ENCODE assay signal across 8 cellular contexts in the genomic region with DNA sequence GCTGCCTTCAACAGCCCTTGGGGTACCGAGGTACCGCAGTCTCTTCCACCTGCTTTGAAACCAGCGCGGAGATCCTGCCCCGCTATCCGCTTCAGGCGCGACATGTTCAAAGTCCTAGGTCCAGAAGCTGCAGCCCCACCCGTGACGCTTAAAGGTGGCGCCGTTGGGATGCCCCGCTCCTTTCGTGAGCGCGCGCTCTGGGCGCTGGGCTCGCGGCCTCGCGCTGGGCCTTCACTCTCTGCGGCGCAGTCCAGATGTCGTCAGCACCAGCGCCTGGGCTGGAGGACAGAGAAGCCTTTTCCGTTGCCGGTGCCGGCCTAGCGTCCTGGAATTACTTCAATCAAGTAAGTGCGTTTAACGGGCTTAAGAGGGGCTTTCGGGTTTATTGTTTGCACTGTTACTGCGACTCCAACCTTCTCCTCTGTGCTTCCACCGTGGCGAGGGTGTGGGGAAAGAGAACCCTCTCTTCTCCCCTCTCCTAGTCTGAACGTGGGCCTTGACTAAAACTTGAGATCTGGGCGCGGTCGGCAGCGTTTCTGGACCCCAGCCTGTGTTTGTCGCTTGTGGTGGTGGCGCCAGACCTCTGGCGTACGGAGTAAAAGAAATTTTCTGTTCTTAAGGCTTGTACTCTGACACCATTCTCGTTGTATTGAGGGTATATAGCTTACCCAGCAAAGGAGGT. TPM values are rescaled to one million over a fixed set of nuclear protein-coding genes. Genes with fewer than 3 reads are reported as not detected.
DNase-seq lines count a peak whose midpoint lies in the region; ATAC-seq and TF ChIP-seq lines count a peak whose summit lies in the region.

A gene (minus strand): TSS at position 143 of the 682 bp plus-strand sequence. CDS start 39 bp downstream, at position 104.

- peaks cover 8% of the 10 kb centered on the region for H3K36me3 ChIP-seq in adipocyte (ENCODE audit: control insufficient read depth, insufficient read depth, low read length, severe bottlenecking)
- no peaks in the 10 kb centered on the region for H3K36me3 ChIP-seq in cardiac muscle cell
- no peaks in the 10 kb centered on the region for H3K36me3 ChIP-seq in parathyroid adenoma (ENCODE audit: control insufficient read depth, insufficient read depth, low read length)
- peaks cover 0 to 19% (median 0%) of the 10 kb centered on the region in 3 donors for H3K36me3 ChIP-seq in tibial nerve

- H3K27ac ChIP-seq in cardiac muscle cell (peak within 1 kb of the TSS; percentile 98), parathyroid adenoma (peak within 1 kb of the TSS; percentile 80), tibial nerve (peak within 1 kb of the TSS; percentile 79 to 94 (median 91))

- TF ChIP-seq EP300 in tibial nerve (IDR thresholded peaks at IDR 0.05), result peak; percentile 63 to 97

- TF ChIP-seq CTCF in GM12865 (IDR thresholded peaks at IDR 0.05; ENCODE audit: insufficient read depth, low read depth, low read length, missing control alignments), result no peak
- TF ChIP-seq CTCF in cardiac muscle cell (IDR thresholded peaks at IDR 0.05; ENCODE audit: low read depth, low read length), result no peak
- TF ChIP-seq CTCF in parathyroid adenoma (IDR thresholded peaks at IDR 0.05), result no peak
- TF ChIP-seq CTCF in tibial nerve (IDR thresholded peaks at IDR 0.05), result peak in 2 of 5 experiments; percentile 15 to 38

- WGBS in tibial nerve, 2 donors, result 0 to 1% methylated on average over 28 to 39 of the region's 46 CpGs

- peaks cover 22% of the 10 kb centered on the region for H3K79me2 ChIP-seq in parathyroid adenoma

- H3K4me1 ChIP-seq in adipocyte (ENCODE audit: control insufficient read depth, insufficient read depth, low read length), result peaks cover 43% of the 10 kb centered on the region
- H3K4me1 ChIP-seq in cardiac muscle cell (ENCODE audit: low read depth), result peaks cover 10% of the 10 kb centered on the region
- H3K4me1 ChIP-seq in parathyroid adenoma, result no peaks in the 10 kb centered on the region
- peaks cover 0 to 58% (median 31%) of the 10 kb centered on the region in 4 donors for H3K4me1 ChIP-seq in tibial nerve

- peak within 1 kb of the TSS; percentile 100 for H3K9ac ChIP-seq in adipocyte (ENCODE audit: low read length)
- H3K9ac ChIP-seq in parathyroid adenoma, result peak within 1 kb of the TSS; percentile 78

- H3K4me3 ChIP-seq in GM12865 (ENCODE audit: low read depth, low read length) (peak within 1 kb of the TSS; percentile 83), adipocyte (ENCODE audit: low read length) (peak within 1 kb of the TSS; percentile 91), cardiac muscle cell (peak within 1 kb of the TSS; percentile 62), parathyroid adenoma (ENCODE audit: low read depth, low read length) (peak within 1 kb of the TSS; percentile 88), tibial nerve (peak within 1 kb of the TSS; percentile 50 to 86 (median 75))

- peak within 1 kb of the TSS; percentile 94 for H2AFZ ChIP-seq in parathyroid adenoma

- H3K9me3 ChIP-seq in adipocyte (ENCODE audit: control insufficient read depth, low read length), result no peaks in the 10 kb centered on the region
- H3K9me3 ChIP-seq in cardiac muscle cell (ENCODE audit: low read depth), result no peaks in the 10 kb centered on the region
- no peaks in the 10 kb centered on the region for H3K9me3 ChIP-seq in parathyroid adenoma (ENCODE audit: control insufficient read depth, low read length)
- H3K9me3 ChIP-seq in tibial nerve, result no peaks in the 10 kb centered on the region

- peak; percentile 93 for ATAC-seq in HG02763 (IDR thresholded peaks at IDR 0.05; ENCODE audit: unreplicated experiment)

- TF ChIP-seq POLR2A in tibial nerve (IDR thresholded peaks at IDR 0.05), result peak in 1 of 2 donors; percentile 74

- H3K27me3 ChIP-seq in adipocyte (replicated peaks; ENCODE audit: control insufficient read depth, insufficient read depth, low read length), result no peaks in the 10 kb centered on the region
- H3K27me3 ChIP-seq in cardiac muscle cell, result no peaks in the 10 kb centered on the region
- H3K27me3 ChIP-seq in parathyroid adenoma (ENCODE audit: control insufficient read depth, insufficient read depth, low read length), result no peaks in the 10 kb centered on the region
- H3K27me3 ChIP-seq in tibial nerve, result no peaks in the 10 kb centered on the region

- DNase-seq in GM12865 (ENCODE audit: low read depth), result peak; percentile 96
- peak; percentile 66 for DNase-seq in NCI-H1417 treated with DMSO at 0.1 percent for 48 hours (lab: John Stamatoyannopoulos, UW)
- peak; percentile 90 for DNase-seq in SW480 (ENCODE audit: low spot score)
- peak; percentile 99 for DNase-seq in adipocyte (ENCODE audit: low read depth)
- peak; percentile 97 to 98 for DNase-seq in cardiac muscle cell (ENCODE audit: low read depth in 1 of 2, low spot score in 1 of 2)
- DNase-seq in tibial nerve (ENCODE audit: low spot score in 2 of 2), result peak; percentile 85 to 90

- H3K4me2 ChIP-seq in parathyroid adenoma (ENCODE audit: low read length), result peak within 1 kb of the TSS; percentile 69

RNA-seq across cellular contexts. Expression of the gene that starts here (rescaled TPM):
- 15.0 and 19.4 TPM in 2 replicates for total RNA-seq in cardiac muscle cell
- 21.0 and 25.0 TPM in 2 replicates for polyA plus RNA-seq in cardiac muscle cell
- total RNA-seq in tibial nerve, result 10 to 100 TPM in 3 of 4 donors, 1 to 10 TPM in 1; 8.2 to 14.2 (median 10.2) TPM

Comparison
In these comparisons a context has a peak if more than half of its experiments do, and no peak if none do; other contexts are left out.
1. Peak in every context shown above with its lines: DNase-seq, ATAC-seq, H3K4me3 ChIP-seq and H3K27ac ChIP-seq.